19 cellular contexts compared by ENCODE assay signal in genomic region chr4:151331276-151332042, GRCh38. TPM values are rescaled to one million over a fixed set of nuclear protein-coding genes. Genes with fewer than 3 reads are reported as not detected.
DNase-seq lines count a peak whose midpoint lies in the region; ATAC-seq and TF ChIP-seq lines count a peak whose summit lies in the region.
"Had no signal": no experiment of that assay in that cellular context is flagged by ENCODE, and none has a peak within 500 bp of the region (broad histone marks: within the 10 kb centered on the region; RNA-seq: fewer than 3 reads in every experiment).

No MANE protein-coding gene starts in this region.

- no peak for TF ChIP-seq CTCF in MM.1S (IDR thresholded peaks at IDR 0.05; ENCODE audit: low read length)
- TF ChIP-seq CTCF in mammary epithelial cell (conservative IDR thresholded peaks at IDR 0.05 in 1 of 2, IDR thresholded peaks at IDR 0.05 in 1 of 2; ENCODE audit: extremely low read depth in 1 of 2, insufficient read depth in 1 of 2, low read depth in 1 of 2, low read length in 2 of 2): no peak
- TF ChIP-seq CTCF in heart left ventricle (IDR thresholded peaks at IDR 0.05): no peak

- H3K79me2 ChIP-seq in MM.1S (ENCODE audit: low read length): no peaks in the 10 kb centered on the region
- no peaks in the 10 kb centered on the region for H3K79me2 ChIP-seq in mammary epithelial cell (ENCODE audit: insufficient read depth, low read length)

- dilution Hi-C loops in mammary epithelial cell (cut with HindIII; ENCODE audit: low sequenced_read_pairs): no loop called here

- H3F3A ChIP-seq in MM.1S (ENCODE audit: insufficient read depth, low read length): peaks cover 8% of the 10 kb centered on the region

- no peaks in the 10 kb centered on the region for H3K9me2 ChIP-seq in MM.1S (replicated peaks; ENCODE audit: insufficient read depth, low read length)

- H3K27ac ChIP-seq in MM.1S (ENCODE audit: low read length) (peak overlapping the region; percentile 45; the same call in 1 of the 2 replicates), mammary epithelial cell (ENCODE audit: insufficient read depth, low read depth, low read length) (no peak overlapping the region), heart left ventricle (no peak overlapping the region)
- H3K27ac ChIP-seq: neural progenitor cell, thyroid gland had no signal

- H3K4me3 ChIP-seq in MM.1S (ENCODE audit: low read length): no peak overlapping the region
- no peak overlapping the region for H3K4me3 ChIP-seq in mammary epithelial cell (replicated peaks in 1 of 3; ENCODE audit: insufficient read depth in 1 of 3, low read depth in 2 of 3, low read length in 3 of 3)
- no peak overlapping the region for H3K4me3 ChIP-seq in heart left ventricle
- H3K4me3 ChIP-seq: lung, neural progenitor cell, thyroid gland had no signal

- H2AFZ ChIP-seq in MM.1S (ENCODE audit: low read length): no peak overlapping the region
- peak overlapping the region; percentile 9 for H2AFZ ChIP-seq in mammary epithelial cell (ENCODE audit: low read depth, low read length)
- H2AFZ ChIP-seq: neural progenitor cell had no signal

- H3K4me1 ChIP-seq in MM.1S (ENCODE audit: low read length): peaks cover 16% of the 10 kb centered on the region
- peaks cover 11% of the 10 kb centered on the region for H3K4me1 ChIP-seq in mammary epithelial cell (ENCODE audit: insufficient read depth, low read length)
- H3K4me1 ChIP-seq in heart left ventricle: no peaks in the 10 kb centered on the region
- H3K4me1 ChIP-seq: neural progenitor cell had no signal

- BruUV-seq in mammary epithelial cell (replicated peaks; lab: Mats Ljungman, UMichigan): no TSS peak

- ATAC-seq in heart left ventricle: no peak
- ATAC-seq: activated CD8-positive, alpha-beta T cell treated with anti-CD3 and anti-CD28 coated beads, Interleukin-2, amount 10 ng/mL, durations not matched to agents 7 days and 5 days; activated naive CD8-positive, alpha-beta T cell treated with anti-CD3 and anti-CD28 coated beads, Interleukin-2, amount 50 U/mL, for 24 hours had no signal

- intact Hi-C loops in mammary epithelial cell (cut with micrococcal nuclease) (no loop called here), heart left ventricle (cut with DNase I) (loop anchor here in 1 of 10 donors (10.0 kb wide), 1 partner anchor 197 kb away; no protein-coding TSS in a partner anchor)

- no peaks in the 10 kb centered on the region for H3K9me3 ChIP-seq in MM.1S (replicated peaks; ENCODE audit: insufficient read depth, low read length)
- H3K9me3 ChIP-seq in mammary epithelial cell (replicated peaks; ENCODE audit: insufficient read depth, low read length): no peaks in the 10 kb centered on the region
- no peaks in the 10 kb centered on the region for H3K9me3 ChIP-seq in heart left ventricle
- H3K9me3 ChIP-seq: thyroid gland had no signal

- H3K36me3 ChIP-seq in MM.1S (replicated peaks; ENCODE audit: insufficient read depth, low read length) (no peaks in the 10 kb centered on the region), mammary epithelial cell (ENCODE audit: insufficient read depth, low read length) (no peaks in the 10 kb centered on the region), heart left ventricle (no peaks in the 10 kb centered on the region)
- H3K36me3 ChIP-seq: neural progenitor cell, thyroid gland had no signal

- no CpG with 5 or more reads among the region's 1 CpG for WGBS in mammary epithelial cell (ENCODE audit: low coverage, missing lambda C conversion rate)
- 81 to 100% (median 94%) methylated on average over 1 of the region's 1 CpG for WGBS in heart left ventricle, 4 donors

- H3K4me2 ChIP-seq in MM.1S (ENCODE audit: low read depth, low read length) (peak overlapping the region; percentile 25; the same call in 1 of the 2 replicates), mammary epithelial cell (ENCODE audit: insufficient read depth, low read depth, low read length) (no peak overlapping the region)
- H3K4me2 ChIP-seq: neural progenitor cell had no signal

- in situ Hi-C loops in mammary epithelial cell (cut with MboI; ENCODE audit: low sequenced_read_pairs in 2 of 2): no loop called here

- TF ChIP-seq POLR2A in heart left ventricle (IDR thresholded peaks at IDR 0.05): no peak

- CTCF ChIA-PET in mammary epithelial cell (lab: Charles Lee; ENCODE audit: low non-redundant PET): interaction anchor here (0.6 kb wide), 1 partner anchor 1134 kb away, joined by 4 read pairs; no protein-coding TSS in a partner anchor

- H3K27me3 ChIP-seq in MM.1S (replicated peaks; ENCODE audit: insufficient read depth, low read length) (no peaks in the 10 kb centered on the region), mammary epithelial cell (ENCODE audit: insufficient read depth, low read length) (no peaks in the 10 kb centered on the region), heart left ventricle (no peaks in the 10 kb centered on the region)
- H3K27me3 ChIP-seq: thyroid gland had no signal

- no peak overlapping the region for H3K9ac ChIP-seq in MM.1S (ENCODE audit: low read length)
- no peak overlapping the region for H3K9ac ChIP-seq in mammary epithelial cell (ENCODE audit: insufficient read depth, low read length)
- H3K9ac ChIP-seq: neural progenitor cell had no signal

- DNase-seq in Daoy (ENCODE audit: low read depth) (peak; percentile 23), MM.1S (peak; percentile 79), mammary epithelial cell (peak; percentile 81), kidney tubule cell (ENCODE audit: low spot score) (peak; percentile 92), amniotic stem cell (lab: John Stamatoyannopoulos, UW) (no peak), OCI-M2 (lab: John Stamatoyannopoulos, UW; ENCODE audit: unreplicated experiment) (no peak), heart left ventricle (no peak), NCI-H1930 (lab: John Stamatoyannopoulos, UW) (no peak)
- DNase-seq: activated CD8-positive, alpha-beta T cell treated with anti-CD3 and anti-CD28 coated beads, Interleukin-2, amount 10 ng/mL, durations not matched to agents 7 days and 5 days; activated naive CD8-positive, alpha-beta T cell treated with anti-CD3 and anti-CD28 coated beads, Interleukin-2, amount 50 U/mL, for 24 hours; cortex of kidney; DMS 273 treated with DMSO at 0.1 percent for 48 hours; NCI-H1048; NCI-H2227 treated with DMSO at 0.1 percent for 48 hours; stimulated activated CD8-positive, alpha-beta memory T cell treated with anti-CD3 and anti-CD28 coated beads, Interleukin-4, amount 100 ng/mL, for 48 hours; thyroid gland had no signal

- H4K20me1 ChIP-seq in MM.1S (ENCODE audit: insufficient read depth, low read length) (no peaks in the 10 kb centered on the region), mammary epithelial cell (ENCODE audit: insufficient read depth, low read length) (no peaks in the 10 kb centered on the region)

RNA-seq across cellular contexts. Expression of gene SH3D19, which starts 6.1 kb away (rescaled TPM):
- total RNA-seq in Daoy (2014; rRNA removed; shearing (Covaris generic)): 5.3 and 5.8 TPM in 2 replicates
- total RNA-seq in mammary epithelial cell (10 to 100 TPM; 42.7 to 69.3 TPM), heart left ventricle (100 to 1,000 TPM in 8 of 9 donors, 10 to 100 TPM in 1; 91.1 to 173 (median 139) TPM)
- polyA plus RNA-seq in mammary epithelial cell (15.8 TPM), heart left ventricle (10 to 100 TPM; 60.4 to 61.7 TPM)
- 113 TPM for polyA minus RNA-seq in mammary epithelial cell
- total RNA-seq: activated CD8-positive, alpha-beta T cell treated with anti-CD3 and anti-CD28 coated beads, Interleukin-2, amount 10 ng/mL, durations not matched to agents 7 days and 5 days; activated T-helper 1 cell treated with anti-CD3 and anti-CD28 coated beads, Interleukin-12 subunit alpha, Interleukin-12 subunit beta, Interleukin-2, Interleukin-4 antibody, amounts not matched to agents 30 ng/mL and 10 ng/mL and 1 ng/mL, durations not matched to agents 14 hours and 24 hours and 36 hours had no signal

RNA-seq across cellular contexts. Expression of gene PRSS48, which starts 54.5 kb away (rescaled TPM):
- total RNA-seq in Daoy (2014; rRNA removed; shearing (Covaris generic)): not detected in 2 replicates
- total RNA-seq in mammary epithelial cell (under 1 TPM in 1 of 2 donors, not detected in 1; 0.17 TPM), heart left ventricle (not detected)
- polyA plus RNA-seq in mammary epithelial cell (not detected), heart left ventricle (not detected)
- not detected for polyA minus RNA-seq in mammary epithelial cell
- total RNA-seq: activated CD8-positive, alpha-beta T cell treated with anti-CD3 and anti-CD28 coated beads, Interleukin-2, amount 10 ng/mL, durations not matched to agents 7 days and 5 days; activated T-helper 1 cell treated with anti-CD3 and anti-CD28 coated beads, Interleukin-12 subunit alpha, Interleukin-12 subunit beta, Interleukin-2, Interleukin-4 antibody, amounts not matched to agents 30 ng/mL and 10 ng/mL and 1 ng/mL, durations not matched to agents 14 hours and 24 hours and 36 hours; lung; thyroid gland had no signal
- polyA plus RNA-seq: lung had no signal

Comparison
In these comparisons a context has a peak if more than half of its experiments do, and no peak if none do; other contexts are left out.
1. DNase-seq: peak in Daoy (single experiment), MM.1S (single experiment), mammary epithelial cell (single experiment) and kidney tubule cell (single experiment); none in amniotic stem cell (single experiment), OCI-M2 (single experiment), heart left ventricle (0 of 5) and NCI-H1930 (0 of 2).